ENCODE assay signal across 1 cellular context in the genomic region with DNA sequence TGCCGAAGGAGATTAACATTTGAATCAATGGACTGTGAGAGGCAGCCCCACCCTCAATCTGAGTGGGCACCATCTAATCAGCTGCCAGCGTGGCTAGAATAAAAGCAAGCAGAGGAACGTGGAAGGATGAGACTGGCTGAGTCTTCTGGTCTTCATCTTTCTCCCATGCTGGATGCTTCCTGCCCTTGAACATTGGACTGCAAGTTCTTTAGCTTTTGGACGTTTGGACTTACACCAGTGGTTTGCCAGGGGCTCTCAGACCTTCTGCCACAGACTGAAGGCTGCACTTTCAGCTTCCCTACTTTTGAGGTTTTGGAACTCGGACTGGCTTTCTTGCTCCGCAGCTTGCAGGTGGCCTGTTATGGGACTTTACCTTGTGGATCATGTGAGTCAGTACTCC.
TF ChIP-seq lines count a peak whose summit lies in the region.

No MANE protein-coding gene starts in this region.

TF ChIP-seq in GM23338, 12 proteins besides CTCF, POLR2A, EP300 and RAD21 (continued from another document):
- TF ChIP-seq STAT1 (IDR thresholded peaks at IDR 0.05; ENCODE audit: unreplicated experiment), result no peak
- TF ChIP-seq EZH2 (IDR thresholded peaks at IDR 0.05; ENCODE audit: low read depth, unreplicated experiment), result no peak
- TF ChIP-seq ZNF331 (CRISPR knock-in tag; IDR thresholded peaks at IDR 0.05; ENCODE audit: low read depth), result no peak
